In the genomic region with DNA sequence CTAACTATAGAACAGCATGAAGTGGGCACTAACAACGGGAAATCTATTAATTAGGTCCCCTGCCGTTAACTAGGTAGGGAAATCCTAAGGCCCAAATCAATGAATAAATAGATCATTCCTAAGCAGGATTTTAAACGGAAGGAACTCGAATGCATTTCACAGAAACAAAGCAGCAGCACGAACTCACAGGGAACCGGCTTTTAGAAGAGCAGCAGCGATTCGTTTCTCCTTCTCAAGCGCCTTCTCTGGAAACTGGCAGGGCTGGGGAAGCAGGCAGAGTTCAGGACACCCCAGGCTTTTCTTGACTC, we compare ENCODE assay signal across 8 cellular contexts. TPM values are rescaled to one million over a fixed set of nuclear protein-coding genes. Genes with fewer than 3 reads are reported as not detected.
DNase-seq lines count a peak whose midpoint lies in the region; ATAC-seq and TF ChIP-seq lines count a peak whose summit lies in the region.

No MANE protein-coding gene starts in this region.

- peaks cover 23 to 37% (median 24%) of the 10 kb centered on the region in 4 donors for H3K4me1 Mint-ChIP-seq in CD4-positive, CD25-positive, alpha-beta regulatory T cell
- H3K4me1 Mint-ChIP-seq in nephron: peaks cover 20% of the 10 kb centered on the region

- peak overlapping the region; percentile 91 for H3K4me3 ChIP-seq in CD4-positive, CD25-positive, alpha-beta regulatory T cell (ENCODE audit: low read depth, low read length)

- peaks cover 6% of the 10 kb centered on the region for H3K36me3 Mint-ChIP-seq in CD4-positive, CD25-positive, alpha-beta regulatory T cell
- H3K36me3 Mint-ChIP-seq in nephron (ENCODE audit: low read depth): peaks cover 45% of the 10 kb centered on the region

- peaks cover 0 to 13% (median 2%) of the 10 kb centered on the region in 7 donors for H3K9me3 Mint-ChIP-seq in CD4-positive, CD25-positive, alpha-beta regulatory T cell
- peaks cover 37% of the 10 kb centered on the region for H3K9me3 Mint-ChIP-seq in nephron

- no peak for TF ChIP-seq CTCF in nephron (IDR thresholded peaks at IDR 0.05; ENCODE audit: unreplicated experiment in 3 of 3)

- peaks cover 0 to 2% of the 10 kb centered on the region in 2 experiments for H3K9me3 ChIP-seq in CD4-positive, CD25-positive, alpha-beta regulatory T cell (ENCODE audit: control insufficient read depth in 2 of 2, low read length in 2 of 2)

- H3K27me3 Mint-ChIP-seq in CD4-positive, CD25-positive, alpha-beta regulatory T cell: no peaks in the 10 kb centered on the region
- peaks cover 4% of the 10 kb centered on the region for H3K27me3 Mint-ChIP-seq in nephron (ENCODE audit: low read depth)

- H3K27ac Mint-ChIP-seq in CD4-positive, CD25-positive, alpha-beta regulatory T cell: peak overlapping the region; percentile 61 to 98 (median 79)
- peak overlapping the region; percentile 92 to 94 (median 92) for H3K27ac Mint-ChIP-seq in nephron

- peak overlapping the region; percentile 90 to 99 (median 96) for H3K4me3 Mint-ChIP-seq in CD4-positive, CD25-positive, alpha-beta regulatory T cell
- H3K4me3 Mint-ChIP-seq in nephron: peak overlapping the region; percentile 80 to 99 (median 97)

- POLR2A ChIA-PET in HEK293T (lab: Yijun Ruan, JAX): interaction anchor here (0.9 to 2.0 kb wide), 2 partner anchors 60 to 244 kb away, joined by 3 to 10 read pairs; a partner anchor contains a TSS

- H3K27ac ChIP-seq in CD4-positive, CD25-positive, alpha-beta regulatory T cell (ENCODE audit: insufficient read depth, low read length, poor library complexity, severe bottlenecking): peak overlapping the region; percentile 80

- H3K36me3 ChIP-seq in CD4-positive, CD25-positive, alpha-beta regulatory T cell (ENCODE audit: control insufficient read depth, insufficient read depth, low read length): peaks cover 8% of the 10 kb centered on the region

- DNase-seq in CD4-positive, CD25-positive, alpha-beta regulatory T cell: peak in 2 of 3 donors; percentile 1 to 22
- no peak for DNase-seq in HEK293T (ENCODE audit: extremely low spot score)
- peak; percentile 40 for DNase-seq in SHP77 treated with DMSO at 0.1 percent for 48 hours (lab: John Stamatoyannopoulos, UW)
- peak; percentile 28 for DNase-seq in epidermal melanocyte (ENCODE audit: insufficient read length, low spot score)
- DNase-seq in 8988T: no peak
- no peak for DNase-seq in glomerular visceral epithelial cell (ENCODE audit: extremely low spot score)

- peaks cover 24% of the 10 kb centered on the region for H3K4me1 ChIP-seq in CD4-positive, CD25-positive, alpha-beta regulatory T cell (ENCODE audit: control insufficient read depth, insufficient read depth, low read length, poor library complexity, severe bottlenecking)

- no peaks in the 10 kb centered on the region for H3K27me3 ChIP-seq in CD4-positive, CD25-positive, alpha-beta regulatory T cell (ENCODE audit: control insufficient read depth, insufficient read depth, low read length)

- CTCF ChIA-PET in HEK293T (lab: Yijun Ruan, JAX): no interaction called here

- ATAC-seq in CD4-positive, CD25-positive, alpha-beta regulatory T cell (ENCODE audit: low read depth in 2 of 2): no peak
- ATAC-seq in HG02884 (IDR thresholded peaks at IDR 0.05; ENCODE audit: unreplicated experiment): no peak

TF ChIP-seq in HEK293T, 16 proteins besides CTCF, POLR2A, EP300 and RAD21:
- TF ChIP-seq SUZ12 (IDR thresholded peaks at IDR 0.05) (no peak), L3MBTL2 (conservative IDR thresholded peaks at IDR 0.05) (peak; percentile 49)

RNA-seq across cellular contexts. Expression of a gene that starts 0.8 kb away (rescaled TPM):
- 10.7 TPM for total RNA-seq in CD4-positive, CD25-positive, alpha-beta regulatory T cell
- polyA plus RNA-seq in CD4-positive, CD25-positive, alpha-beta regulatory T cell: 1 to 10 TPM; 1.5 to 2.6 (median 2.3) TPM

RNA-seq across cellular contexts. Expression of a gene that starts 59.8 kb away (rescaled TPM):
- total RNA-seq in CD4-positive, CD25-positive, alpha-beta regulatory T cell: 8.1 TPM
- 1 to 10 TPM; 5.0 to 8.9 (median 6.1) TPM for polyA plus RNA-seq in CD4-positive, CD25-positive, alpha-beta regulatory T cell

RNA-seq across cellular contexts. Expression of a gene that starts 59.9 kb away (rescaled TPM):
- total RNA-seq in CD4-positive, CD25-positive, alpha-beta regulatory T cell: 16.8 TPM
- polyA plus RNA-seq in CD4-positive, CD25-positive, alpha-beta regulatory T cell: 1 to 10 TPM; 4.4 to 5.8 (median 5.3) TPM

Comparison
In these comparisons a context has a peak if more than half of its experiments do, and no peak if none do; other contexts are left out.
1. DNase-seq: peak in CD4-positive, CD25-positive, alpha-beta regulatory T cell (2 of 3), SHP77 treated with DMSO at 0.1 percent for 48 hours (single experiment) and epidermal melanocyte (single experiment); none in HEK293T (single experiment), 8988T (single experiment) and glomerular visceral epithelial cell (single experiment).